Comparison of ENCODE assay signal across 1 cellular context in genomic region chr15:63277044-63277892, GRCh38.
TF ChIP-seq lines count a peak whose summit lies in the region.

TSS of gene APH1B (plus strand) at chr15:63277605. CDS start at chr15:63277624, 19 bp downstream.

TF ChIP-seq in GM23338, 12 proteins besides CTCF, POLR2A, EP300 and RAD21 (continued from another document):
- peak; percentile 60 for TF ChIP-seq POLR2AphosphoS5 (IDR thresholded peaks at IDR 0.05; ENCODE audit: low read depth)
- no peak for TF ChIP-seq EZH2 (IDR thresholded peaks at IDR 0.05; ENCODE audit: low read depth, unreplicated experiment)
- TF ChIP-seq JUNB (IDR thresholded peaks at IDR 0.05; ENCODE audit: unreplicated experiment) = no peak
- no peak for TF ChIP-seq ZNF114 (CRISPR knock-in tag; IDR thresholded peaks at IDR 0.05)
TF ChIP-seq in GM23338: peak in this region for 3.
